18 cellular contexts compared by ENCODE assay signal in the genomic region with DNA sequence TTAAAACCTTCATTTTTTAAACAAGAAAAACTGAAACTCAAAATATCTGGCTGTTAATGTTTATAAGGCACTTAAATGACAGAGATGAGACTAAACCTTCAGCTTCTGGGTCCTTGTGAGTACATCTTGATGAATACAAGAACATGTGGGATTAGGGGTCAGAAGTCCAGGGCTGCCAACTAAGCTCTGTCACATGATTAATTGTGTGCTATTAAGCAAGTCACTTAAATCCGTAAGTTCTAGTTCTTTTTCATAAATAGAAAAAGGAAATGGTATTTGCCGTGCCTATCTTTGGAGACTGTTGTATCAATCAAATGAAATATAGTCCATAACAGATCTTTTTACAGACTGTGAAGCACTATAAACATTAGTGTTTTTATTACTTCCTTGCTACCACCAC. TPM values are rescaled to one million over a fixed set of nuclear protein-coding genes. Genes with fewer than 3 reads are reported as not detected.
A peak's percentile ranks its signal among the peaks of the same experiment; 100 is the strongest.
DNase-seq lines count a peak whose midpoint lies in the region; ATAC-seq, FAIRE-seq and TF ChIP-seq lines count a peak whose summit lies in the region.
"Had no signal": no experiment of that assay in that cellular context is flagged by ENCODE, and none has a peak within 500 bp of the region (broad histone marks: within the 10 kb centered on the region; RNA-seq: fewer than 3 reads in every experiment).

No MANE protein-coding gene starts in this region.

- CTCF ChIA-PET in OCI-LY7 (lab: Charles Lee; ENCODE audit: unreplicated experiment) = no interaction called here

- H3K9me3 ChIP-seq in OCI-LY7 (ENCODE audit: low read length) = no peaks in the 10 kb centered on the region
- H3K9me3 ChIP-seq: ascending aorta, right atrium auricular region had no signal

- POLR2A ChIA-PET in OCI-LY7 (lab: Charles Lee) = no interaction called here

- H3K4me2 ChIP-seq in OCI-LY7 (ENCODE audit: low read length) = no peak overlapping the region

- no peaks in the 10 kb centered on the region for H4K20me1 ChIP-seq in OCI-LY7 (ENCODE audit: insufficient read depth, low read length)

- no peak overlapping the region for H3K27ac ChIP-seq in OCI-LY7 (ENCODE audit: low read depth, low read length, poor library complexity, severe bottlenecking)
- H3K27ac ChIP-seq: ascending aorta, right atrium auricular region, SK-N-MC had no signal

- H3K4me1 ChIP-seq in OCI-LY7 (ENCODE audit: insufficient read depth, low read length, poor library complexity, severe bottlenecking) = no peaks in the 10 kb centered on the region
- H3K4me1 ChIP-seq: ascending aorta, right atrium auricular region had no signal

- peak; percentile 54 for DNase-seq in AG10803 (ENCODE audit: low read depth)
- DNase-seq in NCI-H82 (lab: John Stamatoyannopoulos, UW) = peak; percentile 71
- peak; percentile 71 for DNase-seq in amniotic epithelial cell (ENCODE audit: low read depth)
- no peak for DNase-seq in OCI-LY7 (ENCODE audit: low spot score)
- DNase-seq in cortex of kidney (lab: John Stamatoyannopoulos, UW) = no peak
- DNase-seq: activated CD4-positive, alpha-beta T cell treated with anti-CD3 and anti-CD28 coated beads for 36 hours; activated gamma-delta T cell; CD4-positive, alpha-beta T cell; hypothalamus; left cardiac atrium; MM.1S; T1000 had no signal

- intact Hi-C loops in OCI-LY7 (cut with micrococcal nuclease; ENCODE audit: unreplicated experiment) = loop anchor here (10.0 kb wide), 2 partner anchors 709 to 859 kb away; no protein-coding TSS in a partner anchor

- BruUV-seq in OCI-LY7 (replicated peaks; lab: Mats Ljungman, UMichigan) = no TSS peak

- peak; percentile 65 for FAIRE-seq in islet of Langerhans (lab: Jason Lieb, UNC)

- TF ChIP-seq CTCF in AG10803 (conservative IDR thresholded peaks at IDR 0.05; ENCODE audit: low read length) (no peak), OCI-LY7 (conservative IDR thresholded peaks at IDR 0.05; ENCODE audit: low read length) (no peak)

- ATAC-seq in GM18520 (IDR thresholded peaks at IDR 0.05; ENCODE audit: unreplicated experiment) (no peak), GM21447 (IDR thresholded peaks at IDR 0.05; ENCODE audit: unreplicated experiment) (no peak)
- ATAC-seq: activated CD4-positive, alpha-beta T cell treated with anti-CD3 and anti-CD28 coated beads for 36 hours; left cardiac atrium had no signal

- H3K4me3 ChIP-seq in AG10803 (ENCODE audit: low read length) (no peak overlapping the region), OCI-LY7 (ENCODE audit: low read depth, low read length, poor library complexity, severe bottlenecking) (no peak overlapping the region)
- H3K4me3 ChIP-seq: right atrium auricular region, SK-N-MC had no signal

- H3K9me2 ChIP-seq in OCI-LY7 (ENCODE audit: insufficient read depth, low read length) = no peaks in the 10 kb centered on the region

- no peak overlapping the region for H2AFZ ChIP-seq in OCI-LY7 (ENCODE audit: low read length)

- no peaks in the 10 kb centered on the region for H3K36me3 ChIP-seq in OCI-LY7 (ENCODE audit: insufficient read depth, low read length)
- H3K36me3 ChIP-seq: ascending aorta, right atrium auricular region had no signal

- no peaks in the 10 kb centered on the region for H3K79me2 ChIP-seq in OCI-LY7 (ENCODE audit: insufficient read depth, low read depth, low read length)

RNA-seq across cellular contexts. Expression of gene KCTD3, which starts 43.2 kb away (rescaled TPM):
- 0.08 and 0.13 TPM in 2 replicates for total RNA-seq in OCI-LY7 (2014; rRNA removed; shearing (Covaris generic))
- 2.4 and 3.4 TPM in 2 replicates for total RNA-seq in OCI-LY7 (2022)

Comparison
In these comparisons a context has a peak if more than half of its experiments do, and no peak if none do; other contexts are left out.
1. DNase-seq: peak in AG10803 (single experiment), NCI-H82 (single experiment) and amniotic epithelial cell (single experiment); none in OCI-LY7 (single experiment) and cortex of kidney (single experiment).